ENCODE assay signal across 17 cellular contexts in the genomic region with DNA sequence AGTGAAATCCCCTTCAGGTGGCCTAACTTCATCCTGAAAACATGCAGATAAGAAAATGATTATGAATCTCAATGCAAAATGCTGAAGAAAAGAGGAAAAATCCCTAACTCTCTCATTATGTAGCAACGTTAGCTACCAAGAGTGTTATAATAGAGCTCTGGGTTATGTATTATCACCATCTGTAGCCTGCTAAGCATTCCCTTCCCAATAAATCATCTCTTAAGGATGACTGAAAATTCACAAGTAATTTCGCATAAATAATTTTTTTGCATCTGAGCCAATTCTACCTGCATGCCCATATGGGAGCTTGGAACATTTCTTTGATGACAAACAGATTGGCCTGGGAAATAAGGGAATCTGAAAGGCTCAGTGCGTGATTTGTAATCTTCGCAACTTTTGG.
DNase-seq lines count a peak whose midpoint lies in the region; ATAC-seq, FAIRE-seq and TF ChIP-seq lines count a peak whose summit lies in the region.
"Had no signal": no experiment of that assay in that cellular context is flagged by ENCODE, and none has a peak within 500 bp of the region (broad histone marks: within the 10 kb centered on the region; RNA-seq: fewer than 3 reads in every experiment).

No MANE protein-coding gene starts in this region.

- H4K20me1 ChIP-seq in H9 (ENCODE audit: control insufficient read depth, insufficient read depth, insufficient read length) = no peaks in the 10 kb centered on the region

- no peak overlapping the region for H2BK5ac ChIP-seq in H9 (ENCODE audit: insufficient read length, low read length)

- no peak overlapping the region for H4K5ac ChIP-seq in H9 (ENCODE audit: insufficient read length, low read depth, low read length)

- H3K23ac ChIP-seq in H9 (ENCODE audit: insufficient read length, low read depth, low read length) = no peak overlapping the region

- H3K79me1 ChIP-seq in H9 (ENCODE audit: insufficient read depth, low read depth, low read length, poor library complexity, severe bottlenecking) = no peaks in the 10 kb centered on the region

- H2BK20ac ChIP-seq in H9 (ENCODE audit: low read depth, low read length, poor library complexity, severe bottlenecking) = no peak overlapping the region

- ATAC-seq in pancreas (peak; percentile 24 to 42 (median 37)), thoracic aorta (ENCODE audit: insufficient number of reproducible peaks, low FRiP score, low read depth) (no peak), GM21576 (IDR thresholded peaks at IDR 0.05; ENCODE audit: unreplicated experiment) (no peak), GM19328 (IDR thresholded peaks at IDR 0.05; ENCODE audit: unreplicated experiment) (no peak)
- ATAC-seq: CD8-positive, alpha-beta T cell; HepG2 had no signal

- peaks cover 19 to 54% of the 10 kb centered on the region in 2 experiments for H3K4me1 Mint-ChIP-seq in H9

- DNase-seq in H9 (no peak), ascending aorta (ENCODE audit: low spot score in 2 of 2) (no peak), pancreas (no peak), thoracic aorta (ENCODE audit: low spot score) (no peak), inferior parietal cortex (ENCODE audit: extremely low spot score) (no peak)
- DNase-seq: CD8-positive, alpha-beta T cell; DMS79 treated with DMSO at 0.1 percent for 48 hours; GDM1; Karpas-422; NCI-H187 treated with DMSO at 0.1 percent for 48 hours; NCI-H748 treated with DMSO at 0.1 percent for 48 hours; Peyer's patch; Right ventricle myocardium superior had no signal

- H2AFZ ChIP-seq in H9 (ENCODE audit: low read length) = no peak overlapping the region

- no peak overlapping the region for H4K8ac ChIP-seq in H9 (replicated peaks; ENCODE audit: insufficient read length, low read depth, low read length)

- H3K4me3 ChIP-seq in ascending aorta = no peak overlapping the region
- no peak overlapping the region for H3K4me3 ChIP-seq in pancreas
- H3K4me3 ChIP-seq in thoracic aorta = peak overlapping the region; percentile 40
- H3K4me3 ChIP-seq: Peyer's patch had no signal

- H3K27ac ChIP-seq in H9 (ENCODE audit: insufficient read length, low read depth, low read length) = no peak overlapping the region
- H3K27ac ChIP-seq in ascending aorta = peak overlapping the region; percentile 55 to 71
- H3K27ac ChIP-seq in pancreas = no peak overlapping the region
- H3K27ac ChIP-seq in thoracic aorta = peak overlapping the region; percentile 44 to 67

- H3K27ac Mint-ChIP-seq in H9 = peak overlapping the region in 2 of 3 experiments; percentile 2 to 25; a peak in 3 of 7 replicates
- H3K27ac Mint-ChIP-seq: CD8-positive, alpha-beta T cell had no signal

- H3K4ac ChIP-seq in H9 (ENCODE audit: low read depth, low read length) = no peak overlapping the region

- H3K27me3 Mint-ChIP-seq in H9 (ENCODE audit: low read depth) = no peaks in the 10 kb centered on the region

- no peak overlapping the region for H2BK120ac ChIP-seq in H9 (ENCODE audit: low read depth, low read length, poor library complexity, severe bottlenecking)

- H3K23me2 ChIP-seq in H9 (ENCODE audit: insufficient read length, low read depth, low read length, poor library complexity, severe bottlenecking) = no peaks in the 10 kb centered on the region

- H3K56ac ChIP-seq in H9 (ENCODE audit: insufficient read length, low read depth, low read length) = no peak overlapping the region

- intact Hi-C loops in ascending aorta (cut with DNase I) = no loop called here
- intact Hi-C loops in pancreas (cut with DNase I) = no loop called here

- no peak overlapping the region for H3K14ac ChIP-seq in H9 (ENCODE audit: insufficient read depth, low read length)

- H3K36me3 ChIP-seq in ascending aorta (no peaks in the 10 kb centered on the region), pancreas (no peaks in the 10 kb centered on the region), thoracic aorta (no peaks in the 10 kb centered on the region)
- H3K36me3 ChIP-seq: Peyer's patch had no signal

- H3T11ph ChIP-seq in H9 (ENCODE audit: low read length) = no peak overlapping the region

- no peak for FAIRE-seq in pancreas (lab: Jason Lieb, UNC)
- FAIRE-seq: GM12892, HepG2 had no signal

- H2AK5ac ChIP-seq in H9 (ENCODE audit: insufficient read length, low read length) = no peak overlapping the region

- WGBS in H9 (ENCODE audit: extremely low coverage, insufficient read length, low lambda C conversion rate) = no CpG with 5 or more reads among the region's 4 CpGs
- WGBS in pancreas, 2 donors = 60 to 66% methylated on average over 4 of the region's 4 CpGs

- H4K91ac ChIP-seq in H9 (ENCODE audit: insufficient read length, low read depth, low read length) = no peak overlapping the region

- H3K4me2 ChIP-seq in H9 (ENCODE audit: insufficient read depth, insufficient read length, low read length) = no peak overlapping the region

- H3K18ac ChIP-seq in H9 (ENCODE audit: insufficient read length, low read depth, low read length) = no peak overlapping the region

- H2BK15ac ChIP-seq in H9 (ENCODE audit: low read depth, low read length) = no peak overlapping the region

- TF ChIP-seq CTCF in H9 (conservative IDR thresholded peaks at IDR 0.05) = no peak
- TF ChIP-seq CTCF in ascending aorta (IDR thresholded peaks at IDR 0.05) = no peak
- no peak for TF ChIP-seq CTCF in pancreas (IDR thresholded peaks at IDR 0.05)
- TF ChIP-seq CTCF in thoracic aorta (IDR thresholded peaks at IDR 0.05) = no peak

- no peak overlapping the region for H3K9ac ChIP-seq in H9 (ENCODE audit: extremely low read depth, insufficient read length, low read length)

- H3K27me3 ChIP-seq in H9 (ENCODE audit: insufficient read depth, low read length) (no peaks in the 10 kb centered on the region), ascending aorta (no peaks in the 10 kb centered on the region), pancreas (no peaks in the 10 kb centered on the region), thoracic aorta (replicated peaks; ENCODE audit: insufficient read depth) (no peaks in the 10 kb centered on the region)
- H3K27me3 ChIP-seq: Peyer's patch had no signal

- H2BK12ac ChIP-seq in H9 (ENCODE audit: insufficient read length, low read depth, low read length) = no peak overlapping the region

- no peaks in the 10 kb centered on the region for H3K79me2 ChIP-seq in H9 (ENCODE audit: insufficient read depth, low read length)

- H3K36me3 Mint-ChIP-seq in H9 (ENCODE audit: insufficient read depth in 1 of 3, low read depth in 3 of 3) = peaks cover 0 to 7% (median 0%) of the 10 kb centered on the region in 3 experiments; a peak in 3 of 7 replicates
- H3K36me3 Mint-ChIP-seq: CD8-positive, alpha-beta T cell had no signal

- peaks cover 2% of the 10 kb centered on the region in 2 experiments; a peak in 4 of 5 replicates for H3K9me3 Mint-ChIP-seq in H9
- H3K9me3 Mint-ChIP-seq: CD8-positive, alpha-beta T cell had no signal

- H3K9me3 ChIP-seq in H9 (ENCODE audit: control insufficient read depth, low read depth, low read length) (no peaks in the 10 kb centered on the region), ascending aorta (no peaks in the 10 kb centered on the region), pancreas (no peaks in the 10 kb centered on the region), thoracic aorta (no peaks in the 10 kb centered on the region)
- H3K9me3 ChIP-seq: Peyer's patch had no signal

- H3K4me3 Mint-ChIP-seq in H9 = no peak overlapping the region
- H3K4me3 Mint-ChIP-seq: CD8-positive, alpha-beta T cell had no signal

- no peaks in the 10 kb centered on the region for H3K4me1 ChIP-seq in H9 (ENCODE audit: insufficient read depth, low read length)
- peaks cover 3 to 21% of the 10 kb centered on the region in 2 donors for H3K4me1 ChIP-seq in ascending aorta
- H3K4me1 ChIP-seq in pancreas = no peaks in the 10 kb centered on the region
- H3K4me1 ChIP-seq in thoracic aorta (ENCODE audit: control insufficient read depth in 1 of 2, low read depth in 2 of 2) = peaks cover 29 to 53% of the 10 kb centered on the region in 2 donors
- H3K4me1 ChIP-seq: Peyer's patch had no signal

Comparison
In these comparisons a context has a peak if more than half of its experiments do, and no peak if none do; other contexts are left out.
1. H3K27ac ChIP-seq: peak in ascending aorta (2 of 2) and thoracic aorta (2 of 2); none in H9 (single experiment) and pancreas (0 of 4).
2. ATAC-seq: peak in pancreas (4 of 4); none in thoracic aorta (single experiment), GM21576 (single experiment) and GM19328 (single experiment).